1 cellular context compared by ENCODE assay signal in genomic region chr19:49243726-49244125, GRCh38.
TF ChIP-seq lines count a peak whose summit lies in the region.

No MANE protein-coding gene starts in this region.

TF ChIP-seq in IMR-90, 13 proteins besides CTCF, POLR2A, EP300 and RAD21:
- no peak for TF ChIP-seq RFX5 (IDR thresholded peaks at IDR 0.05; ENCODE audit: low read depth, low read length)
- TF ChIP-seq ELK1 (IDR thresholded peaks at IDR 0.05; ENCODE audit: borderline replicate concordance, low read depth, low read length) = no peak
- no peak for TF ChIP-seq FOS (IDR thresholded peaks at IDR 0.05; ENCODE audit: low read depth, low read length)
- TF ChIP-seq CHD1 (IDR thresholded peaks at IDR 0.05; ENCODE audit: low read depth, low read length) = no peak
- no peak for TF ChIP-seq MAZ (IDR thresholded peaks at IDR 0.05; ENCODE audit: borderline replicate concordance, low read depth, low read length)
- no peak for TF ChIP-seq BHLHE40 (IDR thresholded peaks at IDR 0.05; ENCODE audit: low read depth, low read length)
- TF ChIP-seq NFE2L2 (IDR thresholded peaks at IDR 0.05; ENCODE audit: low read depth, low read length) = no peak
- TF ChIP-seq USF2 (IDR thresholded peaks at IDR 0.05; ENCODE audit: low read depth, low read length) = no peak
- no peak for TF ChIP-seq MXI1 (IDR thresholded peaks at IDR 0.05; ENCODE audit: borderline replicate concordance, low read depth, low read length)
- TF ChIP-seq MAFK (IDR thresholded peaks at IDR 0.05; ENCODE audit: low read depth, low read length) = no peak
- no peak for TF ChIP-seq CEBPB (IDR thresholded peaks at IDR 0.05; ENCODE audit: low read depth, low read length)
- no peak for TF ChIP-seq SMC3 (IDR thresholded peaks at IDR 0.05; ENCODE audit: low read depth, low read length)
TF ChIP-seq in IMR-90: peak in this region for 0.
